Comparison of ENCODE assay signal across 1 cellular context in genomic region chr10:126770809-126771208, GRCh38.
TF ChIP-seq lines count a peak whose summit lies in the region.

No MANE protein-coding gene starts in this region.

TF ChIP-seq in WTC11, 78 proteins besides CTCF, POLR2A, EP300 and RAD21 (continued from another document):
- TF ChIP-seq IRF1 (CRISPR knock-in tag; IDR thresholded peaks at IDR 0.05) (no peak), ARID4B (CRISPR knock-in tag; IDR thresholded peaks at IDR 0.05; ENCODE audit: borderline replicate concordance) (no peak), CREM (CRISPR knock-in tag; IDR thresholded peaks at IDR 0.05) (no peak), ZBTB43 (CRISPR knock-in tag; IDR thresholded peaks at IDR 0.05) (no peak), NR3C1 (CRISPR knock-in tag; conservative IDR thresholded peaks at IDR 0.05; ENCODE audit: low read depth) (no peak)
